17 cellular contexts compared by ENCODE assay signal in genomic region chr5:1348986-1349245, GRCh38. TPM values are rescaled to one million over a fixed set of nuclear protein-coding genes. Genes with fewer than 3 reads are reported as not detected.
DNase-seq lines count a peak whose midpoint lies in the region; ATAC-seq and TF ChIP-seq lines count a peak whose summit lies in the region.
"Had no signal": no experiment of that assay in that cellular context is flagged by ENCODE, and none has a peak within 500 bp of the region (broad histone marks: within the 10 kb centered on the region; RNA-seq: fewer than 3 reads in every experiment).

No MANE protein-coding gene starts in this region.

- H3K18ac ChIP-seq in mesendoderm (ENCODE audit: low read length), result no peak overlapping the region

- no peak for ATAC-seq in GM21619 (IDR thresholded peaks at IDR 0.05; ENCODE audit: unreplicated experiment)

- no peak overlapping the region for H3K4ac ChIP-seq in mesendoderm (ENCODE audit: low read depth, low read length)

- no peak overlapping the region for H4K5ac ChIP-seq in mesendoderm (ENCODE audit: low read length)

- no peaks in the 10 kb centered on the region for H3K9me2 ChIP-seq in DOHH2 (replicated peaks; ENCODE audit: control insufficient read depth, low read length)
- no peaks in the 10 kb centered on the region for H3K9me2 ChIP-seq in PC-9 (ENCODE audit: insufficient read depth)

- H2BK120ac ChIP-seq in mesendoderm (ENCODE audit: low read depth, low read length), result no peak overlapping the region

- H2BK15ac ChIP-seq in mesendoderm (replicated peaks; ENCODE audit: low read depth), result no peak overlapping the region

- CTCF ChIA-PET in PC-9 (lab: Charles Lee), result no interaction called here

- TF ChIP-seq CTCF in DOHH2 (IDR thresholded peaks at IDR 0.05; ENCODE audit: low read depth, low read length, poor library complexity, severe bottlenecking) (peak; percentile 29), PC-9 (conservative IDR thresholded peaks at IDR 0.05) (0 out of 2 replicates have a peak, but pooled peaks have one; percentile 7)

- intact Hi-C loops in PC-9 (cut with micrococcal nuclease; ENCODE audit: unreplicated experiment), result loop anchor here (5.0 to 10.0 kb wide), 2 partner anchors 144 to 182 kb away; partner anchors contain the start of gene SLC6A19

- no peak overlapping the region for H3K4me2 ChIP-seq in DOHH2 (ENCODE audit: low read length)
- no peak overlapping the region for H3K4me2 ChIP-seq in PC-9
- H3K4me2 ChIP-seq in mesendoderm (ENCODE audit: low read length), result no peak overlapping the region

- H3K36me3 ChIP-seq in DOHH2 (ENCODE audit: control insufficient read depth, low read length), result peaks cover 5% of the 10 kb centered on the region
- H3K36me3 ChIP-seq in PC-9 (ENCODE audit: low read depth), result no peaks in the 10 kb centered on the region
- H3K36me3 ChIP-seq in mesendoderm (ENCODE audit: control insufficient read depth, insufficient read depth, low read length), result no peaks in the 10 kb centered on the region

- H3F3A ChIP-seq in DOHH2 (ENCODE audit: control insufficient read depth, insufficient read depth) (no peaks in the 10 kb centered on the region), PC-9 (ENCODE audit: insufficient read depth, low read depth) (no peaks in the 10 kb centered on the region)

- H3K9me3 ChIP-seq in DOHH2 (ENCODE audit: control insufficient read depth, insufficient read depth, low read length) (no peaks in the 10 kb centered on the region), PC-9 (ENCODE audit: insufficient read depth, low read depth) (no peaks in the 10 kb centered on the region)

- H3K79me1 ChIP-seq in mesendoderm (ENCODE audit: low read length), result peaks cover 3% of the 10 kb centered on the region

- no peak overlapping the region for H2BK5ac ChIP-seq in mesendoderm (ENCODE audit: low read length)

- no TSS peak for BruUV-seq in PC-9 (replicated peaks; lab: Mats Ljungman, UMichigan)

- no peak overlapping the region for H3K56ac ChIP-seq in mesendoderm (ENCODE audit: low read length)

- no peak overlapping the region for H2AFZ ChIP-seq in PC-9

- H3K23ac ChIP-seq in mesendoderm (ENCODE audit: low read length), result no peak overlapping the region

- no peak overlapping the region for H2AK5ac ChIP-seq in mesendoderm (ENCODE audit: low read length)

- no peak overlapping the region for H3K27ac ChIP-seq in DOHH2 (ENCODE audit: low read depth, low read length)
- no peak overlapping the region for H3K27ac ChIP-seq in PC-9
- no peak overlapping the region for H3K27ac ChIP-seq in mesendoderm (ENCODE audit: low read depth, low read length)
- H3K27ac ChIP-seq: 22Rv1, C4-2B, HL-60 had no signal

- DNase-seq in NCI-H1092 treated with DMSO at 0.1 percent for 48 hours (lab: John Stamatoyannopoulos, UW), result peak; percentile 6
- DNase-seq in NCI-H1092 (lab: John Stamatoyannopoulos, UW), result no peak
- DNase-seq in PC-9, result no peak
- peak; percentile 10 for DNase-seq in mesendoderm
- DNase-seq in NK-92 (lab: John Stamatoyannopoulos, UW; ENCODE audit: unreplicated experiment), result no peak
- DNase-seq in HuH-7.5 (ENCODE audit: low spot score), result no peak
- DNase-seq: HCEC 1CT, KBM-7, NCI-H1105, NCI-H1694, NCI-H2107, NCI-H526 treated with DMSO at 0.1 percent for 48 hours had no signal

- H4K20me1 ChIP-seq in DOHH2 (ENCODE audit: control insufficient read depth, insufficient read depth, low read depth, low read length), result no peaks in the 10 kb centered on the region
- H4K20me1 ChIP-seq in PC-9 (ENCODE audit: insufficient read depth), result peaks cover 1% of the 10 kb centered on the region

- H3K9ac ChIP-seq in mesendoderm (ENCODE audit: low read length), result no peak overlapping the region

- H3K27me3 ChIP-seq in DOHH2 (ENCODE audit: control insufficient read depth, low read length), result no peaks in the 10 kb centered on the region
- H3K27me3 ChIP-seq in PC-9 (ENCODE audit: insufficient read depth, low read depth), result peaks cover 33% of the 10 kb centered on the region
- no peaks in the 10 kb centered on the region for H3K27me3 ChIP-seq in mesendoderm (ENCODE audit: insufficient read depth, low read length, poor library complexity)

- H3K79me2 ChIP-seq in DOHH2 (ENCODE audit: control insufficient read depth, low read length), result peaks cover 20% of the 10 kb centered on the region
- H3K79me2 ChIP-seq in PC-9 (ENCODE audit: low read depth), result peaks cover 20% of the 10 kb centered on the region
- H3K79me2 ChIP-seq in mesendoderm (ENCODE audit: control insufficient read depth, insufficient read depth, low read length), result peaks cover 7% of the 10 kb centered on the region

- POLR2A ChIA-PET in PC-9 (lab: Charles Lee; ENCODE audit: unreplicated experiment), result no interaction called here

- H4K8ac ChIP-seq in mesendoderm (ENCODE audit: low read depth, low read length), result no peak overlapping the region

- H3K4me1 ChIP-seq in DOHH2 (ENCODE audit: control insufficient read depth, low read length) (peaks cover 13% of the 10 kb centered on the region), PC-9 (replicated peaks; ENCODE audit: insufficient read depth) (peaks cover 9% of the 10 kb centered on the region), mesendoderm (ENCODE audit: control insufficient read depth, low read depth, low read length) (peaks cover 1% of the 10 kb centered on the region)

- WGBS in mesendoderm (ENCODE audit: extremely low coverage, insufficient coverage, low lambda C conversion rate), result no CpG with 5 or more reads among the region's 1 CpG

- no peak overlapping the region for H3K4me3 ChIP-seq in DOHH2 (ENCODE audit: low read length)
- no peak overlapping the region for H3K4me3 ChIP-seq in PC-9
- no peak overlapping the region for H3K4me3 ChIP-seq in mesendoderm (ENCODE audit: low read length)

RNA-seq across cellular contexts. Expression of gene CLPTM1L, which starts 4.0 kb away (rescaled TPM):
- 260 and 266 TPM in 2 replicates for total RNA-seq in PC-9 (2021)
- 78.0 TPM for polyA plus RNA-seq in mesendoderm (2013, experiment 1 of 2)
- 78.4 TPM for polyA plus RNA-seq in mesendoderm (2013, experiment 2 of 2)

RNA-seq across cellular contexts. Expression of gene TERT, which starts 54.0 kb away (rescaled TPM):
- total RNA-seq in PC-9 (2021), result 0.74 and 2.2 TPM in 2 replicates
- polyA plus RNA-seq in mesendoderm (2013, experiment 1 of 2), result 4.4 TPM
- 4.8 TPM for polyA plus RNA-seq in mesendoderm (2013, experiment 2 of 2)

Comparison
In these comparisons a context has a peak if more than half of its experiments do, and no peak if none do; other contexts are left out.
1. DNase-seq: peak in NCI-H1092 treated with DMSO at 0.1 percent for 48 hours (single experiment) and mesendoderm (single experiment); none in NCI-H1092 (single experiment), PC-9 (0 of 2), NK-92 (single experiment) and HuH-7.5 (single experiment).